9 cellular contexts compared by ENCODE assay signal in genomic region chr1:201376464-201377374, GRCh38. TPM values are rescaled to one million over a fixed set of nuclear protein-coding genes. Genes with fewer than 3 reads are reported as not detected.
DNase-seq lines count a peak whose midpoint lies in the region; ATAC-seq and TF ChIP-seq lines count a peak whose summit lies in the region.
"Had no signal": no experiment of that assay in that cellular context is flagged by ENCODE, and none has a peak within 500 bp of the region (broad histone marks: within the 10 kb centered on the region; RNA-seq: fewer than 3 reads in every experiment).

No MANE protein-coding gene starts in this region.

- no peak overlapping the region for H3K4me2 ChIP-seq in OCI-LY3 (ENCODE audit: low read length)

- H3K79me2 ChIP-seq in OCI-LY3 (ENCODE audit: low read length): no peaks in the 10 kb centered on the region

- no peaks in the 10 kb centered on the region for H3K36me3 ChIP-seq in OCI-LY3 (replicated peaks; ENCODE audit: low read depth, low read length)

- H2AFZ ChIP-seq in OCI-LY3 (ENCODE audit: low read depth, low read length): no peak overlapping the region

- ATAC-seq in esophagus mucosa: peak; percentile 50
- ATAC-seq in GM19467 (IDR thresholded peaks at IDR 0.05; ENCODE audit: unreplicated experiment): no peak

- no peak overlapping the region for H3K4me3 ChIP-seq in OCI-LY3 (ENCODE audit: low read length)

- peaks cover 53% of the 10 kb centered on the region for H3K27me3 ChIP-seq in OCI-LY3 (ENCODE audit: low read depth, low read length)

- no peaks in the 10 kb centered on the region for H4K20me1 ChIP-seq in OCI-LY3 (ENCODE audit: insufficient read depth, low read length)

- peak; percentile 60 for TF ChIP-seq CTCF in GM20000 (IDR thresholded peaks at IDR 0.05; ENCODE audit: extremely low read depth, missing control alignments)
- TF ChIP-seq CTCF in OCI-LY3 (IDR thresholded peaks at IDR 0.05; ENCODE audit: low read depth, low read length): peak; percentile 40

- H3K9ac ChIP-seq in OCI-LY3 (ENCODE audit: low read length): no peak overlapping the region

- no peaks in the 10 kb centered on the region for H3K4me1 ChIP-seq in OCI-LY3 (ENCODE audit: low read length)

- H3K9me3 ChIP-seq in OCI-LY3 (ENCODE audit: insufficient read depth, low read length): no peaks in the 10 kb centered on the region

- peak; percentile 68 for DNase-seq in AG20443 (ENCODE audit: low spot score)
- peak; percentile 75 for DNase-seq in GM20000 (ENCODE audit: low spot score)
- peak; percentile 53 for DNase-seq in renal cortical epithelial cell (ENCODE audit: low read depth)
- no peak for DNase-seq in NCI-H446 (lab: John Stamatoyannopoulos, UW)
- DNase-seq in NCI-H1105 (lab: John Stamatoyannopoulos, UW): no peak

- H3K27ac ChIP-seq in OCI-LY3 (ENCODE audit: low read length): no peak overlapping the region

RNA-seq across cellular contexts. Expression of gene TNNT2, which starts 0.8 kb away (rescaled TPM):
- 3.9 TPM for total RNA-seq in esophagus mucosa
- 0.25 and 0.69 TPM in 2 replicates for total RNA-seq in renal cortical epithelial cell

RNA-seq across cellular contexts. Expression of gene LAD1, which starts 22.4 kb away (rescaled TPM):
- 328 TPM for total RNA-seq in esophagus mucosa
- 51.6 and 68.6 TPM in 2 replicates for total RNA-seq in renal cortical epithelial cell
- total RNA-seq: mononuclear cell had no signal

RNA-seq across cellular contexts. Expression of gene TNNI1, which starts 44.8 kb away (rescaled TPM):
- not detected for total RNA-seq in esophagus mucosa
- total RNA-seq in renal cortical epithelial cell: under 0.01 TPM in 1 of 2 replicates, not detected in the other
- total RNA-seq: mononuclear cell had no signal

Comparison
In these comparisons a context has a peak if more than half of its experiments do, and no peak if none do; other contexts are left out.
1. DNase-seq: peak in AG20443 (single experiment), GM20000 (single experiment) and renal cortical epithelial cell (single experiment); none in NCI-H446 (0 of 2) and NCI-H1105 (single experiment).